18 cellular contexts compared by ENCODE assay signal in the genomic region with DNA sequence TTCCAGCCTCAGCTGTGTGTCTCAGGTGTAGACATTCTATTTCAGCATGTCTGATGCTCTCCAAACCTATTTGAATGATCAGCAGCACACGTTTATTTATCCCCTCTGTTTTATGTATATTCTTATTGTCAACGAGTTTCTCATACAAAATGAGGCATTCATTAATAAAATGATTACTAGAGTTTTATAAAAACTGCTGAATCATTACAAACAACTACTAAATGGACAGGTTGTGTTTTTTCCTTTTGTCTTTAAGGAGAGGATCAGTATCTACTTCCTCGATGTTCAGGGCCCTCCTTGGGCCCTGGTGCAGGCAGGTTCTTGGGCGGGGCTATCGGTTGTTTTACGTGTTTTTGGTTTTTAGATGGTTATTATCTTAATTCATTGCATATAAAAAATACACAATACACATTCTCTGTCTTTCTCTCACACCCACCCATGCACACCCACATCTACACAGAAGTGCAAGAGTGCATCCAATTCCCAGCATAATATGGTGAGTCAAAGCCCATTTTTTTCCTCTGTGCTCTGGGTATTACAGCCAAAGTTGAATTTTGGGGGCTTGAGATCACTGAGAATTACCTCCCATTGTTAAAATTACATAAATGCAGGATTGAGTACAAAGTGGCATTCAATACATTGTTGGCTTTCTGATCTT. TPM values are rescaled to one million over a fixed set of nuclear protein-coding genes. Genes with fewer than 3 reads are reported as not detected.
DNase-seq lines count a peak whose midpoint lies in the region; ATAC-seq, FAIRE-seq and TF ChIP-seq lines count a peak whose summit lies in the region.
"Had no signal": no experiment of that assay in that cellular context is flagged by ENCODE, and none has a peak within 500 bp of the region (broad histone marks: within the 10 kb centered on the region; RNA-seq: fewer than 3 reads in every experiment).

No MANE protein-coding gene starts in this region.

- no peak for TF ChIP-seq RAD21 in A549 (conservative IDR thresholded peaks at IDR 0.05 in 1 of 2, IDR thresholded peaks at IDR 0.05 in 1 of 2)

- H3K4me3 ChIP-seq in A549: no peak overlapping the region
- no peak overlapping the region for H3K4me3 ChIP-seq in body of pancreas

- H3K4me3 Mint-ChIP-seq in activated T-cell treated with anti-CD3 and anti-CD28 coated beads, Interleukin-2, amount 50 U/mL, for 24 hours: no peak overlapping the region
- no peak overlapping the region for H3K4me3 Mint-ChIP-seq in T-helper 17 cell
- H3K4me3 Mint-ChIP-seq in glutamatergic neuron (ENCODE audit: unreplicated experiment): no peak overlapping the region
- H3K4me3 Mint-ChIP-seq: CD4-positive, alpha-beta T cell had no signal

- DNase-seq in activated T-cell treated with anti-CD3 and anti-CD28 coated beads, Interleukin-2, amount 50 U/mL, for 24 hours: no peak
- no peak for DNase-seq in activated T-cell treated with anti-CD3 and anti-CD28 coated beads for 4 hours
- DNase-seq in A549 (ENCODE audit: low read depth in 1 of 2, low spot score in 1 of 2): no peak
- DNase-seq in T-helper 17 cell: no peak
- no peak for DNase-seq in glutamatergic neuron
- DNase-seq in GM12891 (ENCODE audit: insufficient read length, low spot score): no peak
- no peak for DNase-seq in NCI-H1694 (lab: John Stamatoyannopoulos, UW)
- DNase-seq in body of pancreas: no peak
- DNase-seq: CD4-positive, alpha-beta T cell; DND-41; GDM1; MV-4-11; NCI-H1417 treated with DMSO at 0.1 percent for 48 hours; NCI-H2029 treated with DMSO at 0.1 percent for 48 hours; NCI-H510A treated with DMSO at 0.1 percent for 48 hours had no signal

- CTCF ChIA-PET in A549 (lab: Yijun Ruan, JAX): interaction anchor here (1.0 to 3.2 kb wide), 11 partner anchors 9 to 89 kb away, joined by 3 to 20 read pairs (median 4); no protein-coding TSS in a partner anchor

- H3K36me3 ChIP-seq in body of pancreas (replicated peaks in 1 of 2; ENCODE audit: insufficient read depth in 1 of 2, low read depth in 2 of 2): peaks cover 0 to 10% of the 10 kb centered on the region in 2 donors

- no peaks in the 10 kb centered on the region for H3K27me3 Mint-ChIP-seq in activated T-cell treated with anti-CD3 and anti-CD28 coated beads, Interleukin-2, amount 50 U/mL, for 24 hours
- H3K27me3 Mint-ChIP-seq in T-helper 17 cell: no peaks in the 10 kb centered on the region
- no peaks in the 10 kb centered on the region for H3K27me3 Mint-ChIP-seq in glutamatergic neuron (ENCODE audit: unreplicated experiment)
- H3K27me3 Mint-ChIP-seq: CD4-positive, alpha-beta T cell had no signal

- WGBS in A549 (ENCODE audit: missing lambda C conversion rate): 70% methylated on average over 6 of the region's 6 CpGs
- WGBS in body of pancreas, 2 donors: 67% methylated on average over 6 of the region's 6 CpGs

- TF ChIP-seq EP300 in A549 (IDR thresholded peaks at IDR 0.05): no peak

- H3K9me3 Mint-ChIP-seq in activated T-cell treated with anti-CD3 and anti-CD28 coated beads, Interleukin-2, amount 50 U/mL, for 24 hours: no peaks in the 10 kb centered on the region
- peaks cover 9% of the 10 kb centered on the region for H3K9me3 Mint-ChIP-seq in glutamatergic neuron (ENCODE audit: unreplicated experiment)
- H3K9me3 Mint-ChIP-seq: CD4-positive, alpha-beta T cell had no signal

- no peak overlapping the region for H3K4me2 ChIP-seq in A549

- no peaks in the 10 kb centered on the region for H3K27me3 ChIP-seq in body of pancreas

- ATAC-seq in A549: no peak
- ATAC-seq in T-helper 17 cell: no peak
- no peak for ATAC-seq in body of pancreas
- ATAC-seq: HCT116 had no signal

- H3K4me1 ChIP-seq in A549 (no peaks in the 10 kb centered on the region), body of pancreas (no peaks in the 10 kb centered on the region)

- TF ChIP-seq POLR2A in A549 (IDR thresholded peaks at IDR 0.05; ENCODE audit: low read length) (no peak), GM12891 (IDR thresholded peaks at IDR 0.05; ENCODE audit: low read depth, low read length) (no peak), body of pancreas (IDR thresholded peaks at IDR 0.05) (no peak)

- H3K36me3 Mint-ChIP-seq in activated T-cell treated with anti-CD3 and anti-CD28 coated beads, Interleukin-2, amount 50 U/mL, for 24 hours (ENCODE audit: low read depth): peaks cover 97% of the 10 kb centered on the region
- peaks cover 20% of the 10 kb centered on the region for H3K36me3 Mint-ChIP-seq in T-helper 17 cell (ENCODE audit: low read depth)
- peaks cover 17% of the 10 kb centered on the region for H3K36me3 Mint-ChIP-seq in glutamatergic neuron (ENCODE audit: unreplicated experiment)

- POLR2A ChIA-PET in A549 (lab: Yijun Ruan, JAX): no interaction called here

- H3K27ac ChIP-seq in A549: peak overlapping the region in 1 of 2 experiments; percentile 39; a peak in 2 of 6 replicates
- no peak overlapping the region for H3K27ac ChIP-seq in body of pancreas

- intact Hi-C loops in body of pancreas (cut with DNase I): no loop called here

- FAIRE-seq in A549 (lab: Jason Lieb, UNC): no peak
- no peak for FAIRE-seq in GM12891 (lab: Jason Lieb, UNC)
- FAIRE-seq: GM19239, RCC 7860 had no signal

- TF ChIP-seq CTCF in A549 (IDR thresholded peaks at IDR 0.05) (no peak), glutamatergic neuron (IDR thresholded peaks at IDR 0.05; ENCODE audit: partially characterized antibody, unreplicated experiment) (no peak), body of pancreas (IDR thresholded peaks at IDR 0.05) (no peak)

- peaks cover 40% of the 10 kb centered on the region for H3K4me1 Mint-ChIP-seq in activated T-cell treated with anti-CD3 and anti-CD28 coated beads, Interleukin-2, amount 50 U/mL, for 24 hours (ENCODE audit: low read depth)
- H3K4me1 Mint-ChIP-seq in T-helper 17 cell: peaks cover 22% of the 10 kb centered on the region
- no peaks in the 10 kb centered on the region for H3K4me1 Mint-ChIP-seq in glutamatergic neuron (ENCODE audit: low read depth, unreplicated experiment)

- peak overlapping the region; percentile 87 for H3K27ac Mint-ChIP-seq in activated T-cell treated with anti-CD3 and anti-CD28 coated beads, Interleukin-2, amount 50 U/mL, for 24 hours
- H3K27ac Mint-ChIP-seq in T-helper 17 cell (peak overlapping the region; percentile 86), glutamatergic neuron (ENCODE audit: unreplicated experiment) (peak overlapping the region; percentile 23)
- H3K27ac Mint-ChIP-seq: CD4-positive, alpha-beta T cell had no signal

- H3K9me3 ChIP-seq in A549 (no peaks in the 10 kb centered on the region), T-helper 17 cell (ENCODE audit: control insufficient read depth, low read length, poor library complexity, severe bottlenecking) (no peaks in the 10 kb centered on the region), body of pancreas (no peaks in the 10 kb centered on the region)

TF ChIP-seq in A549, 52 proteins besides CTCF, POLR2A, EP300 and RAD21:
- TF ChIP-seq, protein P1, sequence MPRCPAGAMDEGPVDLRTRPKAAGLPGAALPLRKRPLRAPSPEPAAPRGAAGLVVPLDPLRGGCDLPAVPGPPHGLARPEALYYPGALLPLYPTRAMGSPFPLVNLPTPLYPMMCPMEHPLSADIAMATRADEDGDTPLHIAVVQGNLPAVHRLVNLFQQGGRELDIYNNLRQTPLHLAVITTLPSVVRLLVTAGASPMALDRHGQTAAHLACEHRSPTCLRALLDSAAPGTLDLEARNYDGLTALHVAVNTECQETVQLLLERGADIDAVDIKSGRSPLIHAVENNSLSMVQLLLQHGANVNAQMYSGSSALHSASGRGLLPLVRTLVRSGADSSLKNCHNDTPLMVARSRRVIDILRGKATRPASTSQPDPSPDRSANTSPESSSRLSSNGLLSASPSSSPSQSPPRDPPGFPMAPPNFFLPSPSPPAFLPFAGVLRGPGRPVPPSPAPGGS (IDR thresholded peaks at IDR 0.05): no peak
- TF ChIP-seq MAFK (IDR thresholded peaks at IDR 0.05; ENCODE audit: partially characterized antibody): peak; percentile 86

TF ChIP-seq in GM12891, 5 proteins besides CTCF, POLR2A, EP300 and RAD21:
- TF ChIP-seq POLR2AphosphoS5 (IDR thresholded peaks at IDR 0.05; ENCODE audit: low read depth, low read length) (no peak), PAX5 (IDR thresholded peaks at IDR 0.05; ENCODE audit: insufficient read depth, low read length, severe bottlenecking) (no peak), SPI1 (IDR thresholded peaks at IDR 0.05; ENCODE audit: low read depth, low read length) (no peak), POU2F2 (IDR thresholded peaks at IDR 0.05; ENCODE audit: low read depth, low read length) (no peak), TAF1 (IDR thresholded peaks at IDR 0.05; ENCODE audit: low read depth, low read length) (no peak)

RNA-seq across cellular contexts. Expression of a gene that starts 24.2 kb away (rescaled TPM):
- polyA plus RNA-seq in A549 (2011; rRNA removed) (18.5 and 19.2 TPM in 2 replicates), A549 (2017; fragmentation: RNase III; extraction: RNeasy Plus Mini Kit Qiagen cat#74134 plus additional on column Dnase treatment) (14.7 to 27.5 TPM (median 25.1 TPM) in 3 replicates)
- 14.2 and 15.7 TPM in 2 replicates for polyA plus RNA-seq in A549 (2012; cell fraction: cytosol; rRNA removed)
- polyA plus RNA-seq in A549 (2012; cell fraction: nucleus; rRNA removed): 22.9 and 29.1 TPM in 2 replicates
- 16.5 and 19.3 TPM in 2 replicates for polyA minus RNA-seq in A549 (2011; rRNA and poly(A)+ RNA removed)
- total RNA-seq in T-helper 17 cell (10 to 100 TPM; 86.7 to 99.8 TPM), glutamatergic neuron (ENCODE audit: unreplicated experiment) (142 TPM), body of pancreas (10 to 100 TPM; 15.0 to 47.5 TPM)
- polyA plus RNA-seq in GM12891 (2012; ENCODE audit: low read depth, missing spikeins): 11.1 TPM

Comparison
In these comparisons a context has a peak if more than half of its experiments do, and no peak if none do; other contexts are left out.
1. H3K27ac Mint-ChIP-seq: peak in every context shown above with its lines; median percentile 87 in activated T-cell treated with anti-CD3 and anti-CD28 coated beads, Interleukin-2, amount 50 U/mL, for 24 hours; 86 in T-helper 17 cell; 23 in glutamatergic neuron.